ENCODE assay signal across 8 cellular contexts in genomic region chr5:132394681-132395259, GRCh38. TPM values are rescaled to one million over a fixed set of nuclear protein-coding genes. Genes with fewer than 3 reads are reported as not detected.
A peak's percentile ranks its signal among the peaks of the same experiment; 100 is the strongest.
DNase-seq lines count a peak whose midpoint lies in the region; ATAC-seq and TF ChIP-seq lines count a peak whose summit lies in the region.

No MANE protein-coding gene starts in this region.

- H3K27me3 Mint-ChIP-seq in nephron progenitor cell (ENCODE audit: low read depth, poor library complexity) = peaks cover 20% of the 10 kb centered on the region

- H3K9me3 Mint-ChIP-seq in nephron progenitor cell = peaks cover 10% of the 10 kb centered on the region

- ATAC-seq in GM18867 (IDR thresholded peaks at IDR 0.05; ENCODE audit: unreplicated experiment) (peak; percentile 48), HG02798 (IDR thresholded peaks at IDR 0.05; ENCODE audit: poor library complexity, unreplicated experiment) (peak; percentile 44), left ventricle myocardium superior (no peak), Right ventricle myocardium superior (ENCODE audit: poor library complexity) (no peak)

- intact Hi-C loops in left ventricle myocardium superior (cut with micrococcal nuclease) = no loop called here
- intact Hi-C loops in Right ventricle myocardium superior (cut with DNase I) = no loop called here

- peak overlapping the region; percentile 81 for H3K27ac Mint-ChIP-seq in nephron progenitor cell

- TF ChIP-seq CTCF in nephron progenitor cell (IDR thresholded peaks at IDR 0.05) = no peak

- H3K36me3 Mint-ChIP-seq in nephron progenitor cell (ENCODE audit: low read depth) = no peaks in the 10 kb centered on the region

- DNase-seq in NCI-H2171 (lab: John Stamatoyannopoulos, UW) (peak; percentile 49), nephron progenitor cell (peak; percentile 24), left ventricle myocardium superior (no peak), MV-4-11 (lab: John Stamatoyannopoulos, UW) (no peak), Right ventricle myocardium superior (no peak), SHP77 treated with DMSO at 0.1 percent for 48 hours (lab: John Stamatoyannopoulos, UW) (no peak)

- H3K4me1 Mint-ChIP-seq in nephron progenitor cell = peaks cover 69% of the 10 kb centered on the region

- H3K4me3 Mint-ChIP-seq in nephron progenitor cell = no peak overlapping the region

RNA-seq across cellular contexts. Expression of gene SLC22A5, which starts 25.3 kb away (rescaled TPM):
- total RNA-seq in left ventricle myocardium superior = 26.6 TPM
- 22.7 TPM for total RNA-seq in Right ventricle myocardium superior

Comparison
In these comparisons a context has a peak if more than half of its experiments do, and no peak if none do; other contexts are left out.
1. ATAC-seq: peak in GM18867 (single experiment) and HG02798 (single experiment); none in left ventricle myocardium superior (single experiment) and Right ventricle myocardium superior (single experiment).
2. DNase-seq: peak in NCI-H2171 (single experiment) and nephron progenitor cell (single experiment); none in left ventricle myocardium superior (single experiment), MV-4-11 (single experiment), Right ventricle myocardium superior (single experiment) and SHP77 treated with DMSO at 0.1 percent for 48 hours (single experiment).